Comparison of ENCODE assay signal across 11 cellular contexts in genomic region chr2:201122276-201122675, GRCh38. TPM values are rescaled to one million over a fixed set of nuclear protein-coding genes. Genes with fewer than 3 reads are reported as not detected.
DNase-seq lines count a peak whose midpoint lies in the region; ATAC-seq and TF ChIP-seq lines count a peak whose summit lies in the region.
"Had no signal": no experiment of that assay in that cellular context is flagged by ENCODE, and none has a peak within 500 bp of the region (broad histone marks: within the 10 kb centered on the region; RNA-seq: fewer than 3 reads in every experiment).

No MANE protein-coding gene starts in this region.

- peaks cover 72% of the 10 kb centered on the region for H3K4me1 Mint-ChIP-seq in endothelial cell (ENCODE audit: unreplicated experiment)

- H3K9me3 ChIP-seq in Peyer's patch (no peaks in the 10 kb centered on the region), gastrocnemius medialis (no peaks in the 10 kb centered on the region)

- peak overlapping the region; percentile 1 for H3K27ac Mint-ChIP-seq in endothelial cell (ENCODE audit: unreplicated experiment)

- H3K9me3 Mint-ChIP-seq in endothelial cell (ENCODE audit: unreplicated experiment), result no peaks in the 10 kb centered on the region

- TF ChIP-seq POLR2A in Peyer's patch (IDR thresholded peaks at IDR 0.05), result no peak
- TF ChIP-seq POLR2A in gastrocnemius medialis (IDR thresholded peaks at IDR 0.05), result peak; percentile 68 to 76

- DNase-seq in GM12864 (ENCODE audit: low read depth) (no peak), Peyer's patch (no peak), endothelial cell (ENCODE audit: low spot score) (no peak), gastrocnemius medialis (peak in 1 of 2 donors; percentile 83), NCI-H1694 treated with DMSO at 0.1 percent for 48 hours (lab: John Stamatoyannopoulos, UW) (no peak), DMS153 (lab: John Stamatoyannopoulos, UW) (no peak)
- DNase-seq: activated gamma-delta T cell treated with Interleukin-2 at 50 U/mL for 16 hours, occipital lobe, SHP77 had no signal

- H3K27me3 ChIP-seq in Peyer's patch, result no peaks in the 10 kb centered on the region
- no peaks in the 10 kb centered on the region for H3K27me3 ChIP-seq in gastrocnemius medialis

- in situ Hi-C loops in gastrocnemius medialis (cut with MboI; ENCODE audit: low sequenced_read_pairs in 4 of 4), result no loop called here

- H3K4me3 ChIP-seq in GM12864 (ENCODE audit: low read depth, low read length) (peak overlapping the region; percentile 83; the same call in 1 of the 2 replicates), Peyer's patch (peak overlapping the region in 3 of 4 donors; percentile 14 to 93 (median 84)), gastrocnemius medialis (peak overlapping the region; percentile 70 to 95 (median 82))

- intact Hi-C loops in gastrocnemius medialis (cut with DNase I; ENCODE audit: low total_unique reads), result no loop called here

- H3K27me3 Mint-ChIP-seq in endothelial cell (ENCODE audit: unreplicated experiment), result peaks cover 4% of the 10 kb centered on the region

- peak overlapping the region; percentile 90 to 100 (median 99) for H3K27ac ChIP-seq in Peyer's patch
- peak overlapping the region; percentile 95 to 100 (median 98) for H3K27ac ChIP-seq in gastrocnemius medialis

- ATAC-seq in gastrocnemius medialis (peak in 1 of 2 donors; percentile 12), GM21723 (IDR thresholded peaks at IDR 0.05; ENCODE audit: unreplicated experiment) (no peak), HG02763 (IDR thresholded peaks at IDR 0.05; ENCODE audit: unreplicated experiment) (no peak)

- peaks cover 44% of the 10 kb centered on the region for H3K36me3 Mint-ChIP-seq in endothelial cell (ENCODE audit: low read depth, unreplicated experiment)

- no peaks in the 10 kb centered on the region for H3K36me3 ChIP-seq in Peyer's patch
- H3K36me3 ChIP-seq in gastrocnemius medialis, result peaks cover 0 to 4% of the 10 kb centered on the region in 2 donors

- peaks cover 4 to 61% (median 24%) of the 10 kb centered on the region in 4 donors for H3K4me1 ChIP-seq in Peyer's patch
- H3K4me1 ChIP-seq in gastrocnemius medialis, result peaks cover 60 to 71% of the 10 kb centered on the region in 2 donors

- no peak for TF ChIP-seq CTCF in GM12864 (IDR thresholded peaks at IDR 0.05; ENCODE audit: low read depth, low read length, missing control alignments)
- TF ChIP-seq CTCF in Peyer's patch (IDR thresholded peaks at IDR 0.05), result no peak
- TF ChIP-seq CTCF in endothelial cell (IDR thresholded peaks at IDR 0.05; ENCODE audit: unreplicated experiment), result no peak
- no peak for TF ChIP-seq CTCF in gastrocnemius medialis (IDR thresholded peaks at IDR 0.05 in 4 of 5, conservative IDR thresholded peaks at IDR 0.05 in 1 of 5)

- H3K4me3 Mint-ChIP-seq in endothelial cell (ENCODE audit: unreplicated experiment), result peak overlapping the region; percentile 22

RNA-seq across cellular contexts. Expression of gene CFLAR, which starts 6.3 kb away (rescaled TPM):
- total RNA-seq in Peyer's patch, result 100 to 1,000 TPM; 157 to 526 (median 297) TPM
- total RNA-seq in endothelial cell (ENCODE audit: unreplicated experiment), result 241 TPM
- total RNA-seq in gastrocnemius medialis, result 100 to 1,000 TPM; 298 to 491 (median 352) TPM

RNA-seq across cellular contexts. Expression of gene NDUFB3, which starts 50.5 kb away (rescaled TPM):
- total RNA-seq in Peyer's patch (10 to 100 TPM; 45.7 to 96.2 (median 75.1) TPM), endothelial cell (ENCODE audit: unreplicated experiment) (82.3 TPM), gastrocnemius medialis (100 to 1,000 TPM; 107 to 146 (median 135) TPM)

RNA-seq across cellular contexts. Expression of gene HYCC2, which starts 50.8 kb away (rescaled TPM):
- total RNA-seq in Peyer's patch, result 10 to 100 TPM; 17.3 to 31.9 (median 29.0) TPM
- 25.1 TPM for total RNA-seq in endothelial cell (ENCODE audit: unreplicated experiment)
- total RNA-seq in gastrocnemius medialis, result 10 to 100 TPM in 1 of 4 donors, 1 to 10 TPM in 3; 2.3 to 12.5 (median 3.5) TPM

Comparison
In these comparisons a context has a peak if more than half of its experiments do, and no peak if none do; other contexts are left out.
1. POLR2A ChIP-seq: peak in gastrocnemius medialis (2 of 2); none in Peyer's patch (0 of 2).
2. Peak in every context shown above with its lines, with median percentiles within 50 percentile points of each other: H3K4me3 ChIP-seq.